In the genomic region with DNA sequence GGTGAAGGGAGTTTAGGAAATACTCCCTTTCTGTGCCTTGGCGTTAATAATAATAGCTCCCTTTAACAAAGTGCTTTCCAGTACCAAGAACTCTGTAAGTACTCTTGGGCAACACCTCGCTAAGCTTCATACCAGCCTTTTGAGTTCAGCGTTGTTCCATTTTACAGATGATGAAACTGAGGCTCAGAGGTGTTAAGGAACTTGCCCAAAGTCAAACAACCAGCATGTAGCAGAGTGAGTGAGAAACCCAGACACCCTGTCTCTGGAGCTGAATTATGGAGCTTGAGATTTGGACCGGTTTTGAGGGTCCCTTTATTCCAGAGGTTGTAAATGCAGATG, we compare ENCODE assay signal across 8 cellular contexts. TPM values are rescaled to one million over a fixed set of nuclear protein-coding genes. Genes with fewer than 3 reads are reported as not detected.
DNase-seq lines count a peak whose midpoint lies in the region; ATAC-seq and TF ChIP-seq lines count a peak whose summit lies in the region.

No MANE protein-coding gene starts in this region.

- intact Hi-C loops in dorsolateral prefrontal cortex (cut with DNase I): no loop called here

- peak overlapping the region; percentile 90 to 100 for H3K27ac Mint-ChIP-seq in natural killer cell treated with Interleukin-12 subunit alpha and Interleukin-12 subunit beta and Interleukin-15 and Interleukin-18, amount 100 ng/mL, for 72 hours

- H3K36me3 Mint-ChIP-seq in natural killer cell treated with Interleukin-12 subunit alpha and Interleukin-12 subunit beta and Interleukin-15 and Interleukin-18, amount 100 ng/mL, for 72 hours: no peaks in the 10 kb centered on the region

- H3K4me3 ChIP-seq in BE2C (ENCODE audit: low read depth, low read length) (peak overlapping the region; percentile 100), MG63 (peak overlapping the region; percentile 99), dorsolateral prefrontal cortex (peak overlapping the region; percentile 71 to 100 (median 90))

- H3K4me3 Mint-ChIP-seq in natural killer cell treated with Interleukin-12 subunit alpha and Interleukin-12 subunit beta and Interleukin-15 and Interleukin-18, amount 100 ng/mL, for 72 hours: peak overlapping the region; percentile 96

- no peak for ATAC-seq in natural killer cell treated with Interleukin-12 subunit alpha and Interleukin-12 subunit beta and Interleukin-15 and Interleukin-18, amount 100 ng/mL, for 72 hours
- no peak for ATAC-seq in GM19455 (IDR thresholded peaks at IDR 0.05; ENCODE audit: unreplicated experiment)

- H3K9me3 ChIP-seq in BE2C: no peaks in the 10 kb centered on the region
- H3K9me3 ChIP-seq in MG63: no peaks in the 10 kb centered on the region

- H3K4me1 Mint-ChIP-seq in natural killer cell treated with Interleukin-12 subunit alpha and Interleukin-12 subunit beta and Interleukin-15 and Interleukin-18, amount 100 ng/mL, for 72 hours (ENCODE audit: low read depth in 2 of 2): peaks cover 36 to 42% of the 10 kb centered on the region in 2 donors

- no peaks in the 10 kb centered on the region for H3K27me3 ChIP-seq in BE2C
- no peaks in the 10 kb centered on the region for H3K27me3 ChIP-seq in MG63
- no peaks in the 10 kb centered on the region for H3K27me3 ChIP-seq in dorsolateral prefrontal cortex

- TF ChIP-seq CTCF in BE2C (IDR thresholded peaks at IDR 0.05; ENCODE audit: low read depth, low read length) (no peak), dorsolateral prefrontal cortex (IDR thresholded peaks at IDR 0.05 in 54 of 56, conservative IDR thresholded peaks at IDR 0.05 in 2 of 56; ENCODE audit: low read depth in 1 of 56, partially characterized antibody in 56 of 56) (no peak)

- peaks cover 6% of the 10 kb centered on the region for H3K4me1 ChIP-seq in BE2C

- DNase-seq in BE2C: no peak
- no peak for DNase-seq in MG63
- no peak for DNase-seq in dorsolateral prefrontal cortex
- DNase-seq in natural killer cell treated with Interleukin-12 subunit alpha and Interleukin-12 subunit beta and Interleukin-15 and Interleukin-18, amount 100 ng/mL, for 72 hours (ENCODE audit: low spot score): no peak
- DNase-seq in cerebellar cortex (ENCODE audit: low spot score): no peak
- no peak for DNase-seq in NCI-H524 (lab: John Stamatoyannopoulos, UW)
- DNase-seq in NK-92 treated with Interleukin-12 subunit alpha and Interleukin-12 subunit beta, amount 100 ng/mL, for 24 hours (lab: John Stamatoyannopoulos, UW): no peak

- peak overlapping the region in 10 of 59 donors; percentile 23 to 82 (median 61) for H3K27ac ChIP-seq in dorsolateral prefrontal cortex

- no peaks in the 10 kb centered on the region for H3K27me3 Mint-ChIP-seq in natural killer cell treated with Interleukin-12 subunit alpha and Interleukin-12 subunit beta and Interleukin-15 and Interleukin-18, amount 100 ng/mL, for 72 hours

- H3K36me3 ChIP-seq in BE2C (peaks cover 10% of the 10 kb centered on the region), MG63 (peaks cover 26% of the 10 kb centered on the region)

- H3K9me3 Mint-ChIP-seq in natural killer cell treated with Interleukin-12 subunit alpha and Interleukin-12 subunit beta and Interleukin-15 and Interleukin-18, amount 100 ng/mL, for 72 hours: no peaks in the 10 kb centered on the region

RNA-seq across cellular contexts. Expression of gene KATNIP, which starts 0.6 kb away (rescaled TPM):
- polyA plus RNA-seq in BE2C (2012; ENCODE audit: insufficient read depth, insufficient read length, low read depth): 8.2 TPM
- 1.5 and 8.0 TPM in 2 replicates for total RNA-seq in MG63 (2014; rRNA removed; shearing (Covaris generic); ENCODE audit: low replicate concordance)
- 10 to 100 TPM; 21.9 to 55.1 (median 35.8) TPM for total RNA-seq in dorsolateral prefrontal cortex
- 10 to 100 TPM; 30.0 to 38.2 TPM for total RNA-seq in natural killer cell treated with Interleukin-12 subunit alpha and Interleukin-12 subunit beta and Interleukin-15 and Interleukin-18, amount 100 ng/mL, for 72 hours

RNA-seq across cellular contexts. Expression of gene GTF3C1, which starts 0.8 kb away (rescaled TPM):
- 123 TPM for polyA plus RNA-seq in BE2C (2012; ENCODE audit: insufficient read depth, insufficient read length, low read depth)
- total RNA-seq in MG63 (2014; rRNA removed; shearing (Covaris generic); ENCODE audit: low replicate concordance): 62.4 and 88.2 TPM in 2 replicates
- 100 to 1,000 TPM in 78 of 120 experiments, 10 to 100 TPM in 42; 73.8 to 145 (median 105) TPM for total RNA-seq in dorsolateral prefrontal cortex
- total RNA-seq in natural killer cell treated with Interleukin-12 subunit alpha and Interleukin-12 subunit beta and Interleukin-15 and Interleukin-18, amount 100 ng/mL, for 72 hours: 100 to 1,000 TPM; 111 to 128 TPM
